ENCODE assay signal across 23 cellular contexts in genomic region chr9:96168882-96169281, GRCh38.
DNase-seq lines count a peak whose midpoint lies in the region; ATAC-seq and TF ChIP-seq lines count a peak whose summit lies in the region.
"Had no signal": no experiment of that assay in that cellular context is flagged by ENCODE, and none has a peak within 500 bp of the region (broad histone marks: within the 10 kb centered on the region; RNA-seq: fewer than 3 reads in every experiment).

No MANE protein-coding gene starts in this region.

- H3K9ac ChIP-seq in duodenal mucosa (ENCODE audit: low read depth in 1 of 2, low read length in 2 of 2): no peak overlapping the region

- WGBS in tibial nerve, 2 donors: 68 to 91% methylated on average over 4 to 10 of the region's 10 CpGs
- WGBS in psoas muscle, 3 donors: 83 to 86% (median 85%) methylated on average over 10 of the region's 10 CpGs

- H3K27me3 Mint-ChIP-seq in GM23338 (ENCODE audit: insufficient read depth, low read depth, poor library complexity) (peaks cover 3% of the 10 kb centered on the region), nephron (ENCODE audit: low read depth) (peaks cover 45% of the 10 kb centered on the region)

- no peaks in the 10 kb centered on the region for H3K9me2 ChIP-seq in GM23338 (ENCODE audit: insufficient read depth)

- no peaks in the 10 kb centered on the region for H4K20me1 ChIP-seq in GM23338 (replicated peaks; ENCODE audit: insufficient read depth)

- no peak for TF ChIP-seq EP300 in tibial nerve (IDR thresholded peaks at IDR 0.05)

- H3K4me1 ChIP-seq in GM23338 (ENCODE audit: insufficient read depth) (peaks cover 13% of the 10 kb centered on the region), duodenal mucosa (ENCODE audit: control insufficient read depth in 1 of 2, insufficient read depth in 2 of 2, low read length in 2 of 2) (peaks cover 18 to 19% of the 10 kb centered on the region in 2 donors), tibial nerve (peaks cover 0 to 28% (median 4%) of the 10 kb centered on the region in 4 donors), psoas muscle (no peaks in the 10 kb centered on the region)
- H3K4me1 ChIP-seq: adrenal gland had no signal

- H3K27ac Mint-ChIP-seq in GM23338: no peak overlapping the region
- peak overlapping the region; percentile 58 to 82 (median 80) for H3K27ac Mint-ChIP-seq in nephron
- H3K27ac Mint-ChIP-seq: activated CD8-positive, alpha-beta T cell treated with anti-CD3 and anti-CD28 coated beads for 36 hours; natural killer cell treated with Interleukin-12 subunit alpha and Interleukin-12 subunit beta and Interleukin-15 and Interleukin-18, amount 100 ng/mL, for 72 hours; stimulated activated naive B cell treated with anti-CD40 and anti-IgM and Interleukin-4, amounts not matched to agents 10 μg/mL and 1 μg/mL and 100 μg/mL, for 72 hours had no signal

- no peak for TF ChIP-seq POLR2A in tibial nerve (IDR thresholded peaks at IDR 0.05)

- H2AFZ ChIP-seq in GM23338: peak overlapping the region; percentile 98

- H3K27me3 ChIP-seq in GM23338 (ENCODE audit: insufficient read depth): no peaks in the 10 kb centered on the region
- no peaks in the 10 kb centered on the region for H3K27me3 ChIP-seq in duodenal mucosa (ENCODE audit: control insufficient read depth in 1 of 2, insufficient read depth in 2 of 2, low read length in 2 of 2)
- no peaks in the 10 kb centered on the region for H3K27me3 ChIP-seq in tibial nerve
- peaks cover 0 to 6% (median 0%) of the 10 kb centered on the region in 3 donors for H3K27me3 ChIP-seq in psoas muscle (ENCODE audit: insufficient read depth in 3 of 3, low read length in 2 of 3)
- H3K27me3 ChIP-seq: adrenal gland had no signal

- ATAC-seq in GM23338 (no peak; the same call in 2 of the 3 replicates), HG03095 (IDR thresholded peaks at IDR 0.05; ENCODE audit: unreplicated experiment) (no peak), HG03280 (IDR thresholded peaks at IDR 0.05; ENCODE audit: unreplicated experiment) (no peak), psoas muscle (no peak)
- ATAC-seq: activated CD8-positive, alpha-beta T cell treated with anti-CD3 and anti-CD28 coated beads for 36 hours; HCT116; natural killer cell treated with Interleukin-12 subunit alpha and Interleukin-12 subunit beta and Interleukin-15 and Interleukin-18, amount 100 ng/mL, for 72 hours; Right ventricle myocardium inferior; stimulated activated naive B cell treated with anti-CD40 and anti-IgM and Interleukin-4, amounts not matched to agents 10 μg/mL and 1 μg/mL and 100 μg/mL, for 72 hours had no signal

- H3K9me3 Mint-ChIP-seq in GM23338 (no peaks in the 10 kb centered on the region), nephron (peaks cover 2% of the 10 kb centered on the region)
- H3K9me3 Mint-ChIP-seq: activated CD8-positive, alpha-beta T cell treated with anti-CD3 and anti-CD28 coated beads for 36 hours; mesothelial cell of epicardium; natural killer cell treated with Interleukin-12 subunit alpha and Interleukin-12 subunit beta and Interleukin-15 and Interleukin-18, amount 100 ng/mL, for 72 hours had no signal

- H3F3A ChIP-seq in GM23338 (replicated peaks; ENCODE audit: low read depth): no peaks in the 10 kb centered on the region

- H3K27ac ChIP-seq in GM23338 (ENCODE audit: low read depth): peak overlapping the region; percentile 66; the same call in 1 of the 2 replicates
- H3K27ac ChIP-seq in duodenal mucosa (ENCODE audit: low read depth, low read length): peak overlapping the region; percentile 6
- H3K27ac ChIP-seq in tibial nerve: peak overlapping the region in 3 of 4 donors; percentile 55 to 83 (median 77)
- H3K27ac ChIP-seq in psoas muscle: no peak overlapping the region

- intact Hi-C loops in psoas muscle (cut with DNase I): no loop called here

- peak overlapping the region; percentile 2; the same call in 1 of the 2 replicates for H3K4me3 ChIP-seq in GM23338
- H3K4me3 ChIP-seq in duodenal mucosa (ENCODE audit: low read depth in 1 of 2, low read length in 2 of 2): no peak overlapping the region
- H3K4me3 ChIP-seq in tibial nerve: no peak overlapping the region
- H3K4me3 ChIP-seq in psoas muscle: no peak overlapping the region
- H3K4me3 ChIP-seq: adrenal gland, skin epidermis had no signal

- H3K4me2 ChIP-seq in GM23338: peak overlapping the region; percentile 6

- H3K79me2 ChIP-seq in GM23338 (replicated peaks; ENCODE audit: insufficient read depth): no peaks in the 10 kb centered on the region

- H3K9me3 ChIP-seq in duodenal mucosa (ENCODE audit: control insufficient read depth in 1 of 2, low read length in 2 of 2): no peaks in the 10 kb centered on the region
- no peaks in the 10 kb centered on the region for H3K9me3 ChIP-seq in tibial nerve
- no peaks in the 10 kb centered on the region for H3K9me3 ChIP-seq in psoas muscle
- H3K9me3 ChIP-seq: adrenal gland had no signal

- H3K4me3 Mint-ChIP-seq in GM23338 (no peak overlapping the region), nephron (peak overlapping the region in 1 of 3 experiments; percentile 7)
- H3K4me3 Mint-ChIP-seq: activated CD8-positive, alpha-beta T cell treated with anti-CD3 and anti-CD28 coated beads for 36 hours; mesothelial cell of epicardium; natural killer cell treated with Interleukin-12 subunit alpha and Interleukin-12 subunit beta and Interleukin-15 and Interleukin-18, amount 100 ng/mL, for 72 hours; stimulated activated naive B cell treated with anti-CD40 and anti-IgM and Interleukin-4, amounts not matched to agents 10 μg/mL and 1 μg/mL and 100 μg/mL, for 72 hours had no signal

- no peaks in the 10 kb centered on the region for H3K36me3 ChIP-seq in GM23338 (ENCODE audit: insufficient read depth)
- H3K36me3 ChIP-seq in duodenal mucosa (ENCODE audit: control insufficient read depth in 1 of 2, insufficient read depth in 2 of 2, low read length in 2 of 2): no peaks in the 10 kb centered on the region
- no peaks in the 10 kb centered on the region for H3K36me3 ChIP-seq in tibial nerve
- H3K36me3 ChIP-seq in psoas muscle (ENCODE audit: insufficient read depth in 1 of 2, low read depth in 1 of 2): no peaks in the 10 kb centered on the region
- H3K36me3 ChIP-seq: adrenal gland had no signal

- H3K4me1 Mint-ChIP-seq in GM23338: peaks cover 19% of the 10 kb centered on the region
- H3K4me1 Mint-ChIP-seq in nephron: peaks cover 22% of the 10 kb centered on the region

- TF ChIP-seq CTCF in GM23338 (conservative IDR thresholded peaks at IDR 0.05; ENCODE audit: low read depth in 2 of 2): no peak
- no peak for TF ChIP-seq CTCF in nephron (IDR thresholded peaks at IDR 0.05; ENCODE audit: unreplicated experiment in 3 of 3)
- no peak for TF ChIP-seq CTCF in tibial nerve (IDR thresholded peaks at IDR 0.05)
- TF ChIP-seq CTCF in psoas muscle (IDR thresholded peaks at IDR 0.05): no peak

- H3K36me3 Mint-ChIP-seq in GM23338 (ENCODE audit: low read depth): no peaks in the 10 kb centered on the region
- H3K36me3 Mint-ChIP-seq in nephron (ENCODE audit: low read depth): no peaks in the 10 kb centered on the region
- H3K36me3 Mint-ChIP-seq: mesothelial cell of epicardium; natural killer cell treated with Interleukin-12 subunit alpha and Interleukin-12 subunit beta and Interleukin-15 and Interleukin-18, amount 100 ng/mL, for 72 hours had no signal

- DNase-seq in GM23338 (ENCODE audit: low spot score) (no peak), tibial nerve (ENCODE audit: low spot score in 2 of 2) (no peak), epidermal melanocyte (ENCODE audit: insufficient read length, low spot score) (no peak), psoas muscle (no peak)
- DNase-seq: activated CD4-positive, CD25-positive, alpha-beta regulatory T cell treated with anti-CD3 and anti-CD28 coated beads, Interleukin-2, amount 50 U/mL, for 72 hours; activated CD8-positive, alpha-beta T cell treated with anti-CD3 and anti-CD28 coated beads for 36 hours; activated naive CD4-positive, alpha-beta T cell; activated T-cell treated with anti-CD3 and anti-CD28 coated beads, Interleukin-2, amount 50 U/mL, for 1 hour; NCI-H2029; NCI-H226; NCI-H774; stimulated activated CD4-positive, alpha-beta T cell treated with anti-CD3 and anti-CD28 coated beads, Interleukin-2, amount 100 ng/mL, for 48 hours; stimulated activated naive B cell treated with anti-CD40 and anti-IgM and Interleukin-4, amounts not matched to agents 10 μg/mL and 1 μg/mL and 100 μg/mL, for 72 hours had no signal

TF ChIP-seq in GM23338, 12 proteins besides CTCF, POLR2A, EP300 and RAD21 (continues in another document):
- TF ChIP-seq, protein P1, sequence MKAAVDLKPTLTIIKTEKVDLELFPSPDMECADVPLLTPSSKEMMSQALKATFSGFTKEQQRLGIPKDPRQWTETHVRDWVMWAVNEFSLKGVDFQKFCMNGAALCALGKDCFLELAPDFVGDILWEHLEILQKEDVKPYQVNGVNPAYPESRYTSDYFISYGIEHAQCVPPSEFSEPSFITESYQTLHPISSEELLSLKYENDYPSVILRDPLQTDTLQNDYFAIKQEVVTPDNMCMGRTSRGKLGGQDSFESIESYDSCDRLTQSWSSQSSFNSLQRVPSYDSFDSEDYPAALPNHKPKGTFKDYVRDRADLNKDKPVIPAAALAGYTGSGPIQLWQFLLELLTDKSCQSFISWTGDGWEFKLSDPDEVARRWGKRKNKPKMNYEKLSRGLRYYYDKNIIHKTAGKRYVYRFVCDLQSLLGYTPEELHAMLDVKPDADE (IDR thresholded peaks at IDR 0.05): no peak
